ENCODE assay signal across 12 cellular contexts in the genomic region with DNA sequence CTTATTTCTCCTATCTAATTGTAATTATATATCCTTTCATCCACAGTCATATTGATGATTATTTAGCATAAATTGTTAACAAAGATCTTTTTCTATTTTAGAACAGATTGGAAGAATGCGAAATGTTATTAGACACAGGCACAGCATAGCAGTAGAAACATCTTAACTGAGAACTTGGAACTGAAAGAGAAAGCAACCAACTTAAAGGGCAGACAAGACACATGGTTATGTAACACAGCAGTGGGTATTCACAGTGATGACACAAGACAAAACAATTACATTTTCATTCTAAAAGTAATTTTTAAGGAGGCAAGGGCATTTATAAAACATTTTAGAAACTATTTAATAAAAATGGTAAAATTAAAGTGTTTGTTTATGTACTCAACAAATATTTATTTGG. TPM values are rescaled to one million over a fixed set of nuclear protein-coding genes. Genes with fewer than 3 reads are reported as not detected.
DNase-seq lines count a peak whose midpoint lies in the region; ATAC-seq and TF ChIP-seq lines count a peak whose summit lies in the region.
"Had no signal": no experiment of that assay in that cellular context is flagged by ENCODE, and none has a peak within 500 bp of the region (broad histone marks: within the 10 kb centered on the region; RNA-seq: fewer than 3 reads in every experiment).

No MANE protein-coding gene starts in this region.

- peaks cover 2% of the 10 kb centered on the region for H3K4me1 Mint-ChIP-seq in progenitor cell of endocrine pancreas (ENCODE audit: low read depth)
- H3K4me1 Mint-ChIP-seq: CD4-positive, CD25-positive, alpha-beta regulatory T cell had no signal

- no peak overlapping the region for H3K4me3 ChIP-seq in fibroblast of villous mesenchyme (ENCODE audit: low read depth, low read length)
- no peak overlapping the region for H3K4me3 ChIP-seq in osteoblast (ENCODE audit: insufficient read depth, low read length)

- no peaks in the 10 kb centered on the region for H3K27me3 Mint-ChIP-seq in progenitor cell of endocrine pancreas
- H3K27me3 Mint-ChIP-seq: CD4-positive, CD25-positive, alpha-beta regulatory T cell had no signal

- DNase-seq in fibroblast of villous mesenchyme (ENCODE audit: low read depth) (peak; percentile 20), progenitor cell of endocrine pancreas (ENCODE audit: low spot score, unreplicated experiment) (no peak), osteoblast (ENCODE audit: insufficient read length, low spot score, missing footprints) (no peak)
- no peak for DNase-seq in stimulated activated CD4-positive, alpha-beta T cell treated with anti-CD3 and anti-CD28 coated beads, Interleukin-12 subunit alpha, Interleukin-12 subunit beta, amount 100 ng/mL, for 4 hours
- DNase-seq: activated CD4-positive, alpha-beta T cell treated with anti-CD3 and anti-CD28 coated beads, Interleukin-2, amount 50 U/mL, for 1 hour; CD4-positive, CD25-positive, alpha-beta regulatory T cell; hippocampal formation had no signal

- H3K9me3 ChIP-seq in osteoblast (ENCODE audit: low read depth, low read length) = no peaks in the 10 kb centered on the region

- H2AFZ ChIP-seq in osteoblast (ENCODE audit: low read length) = no peak overlapping the region

- ATAC-seq in GM18508 (IDR thresholded peaks at IDR 0.05; ENCODE audit: insufficient read depth, unreplicated experiment) (peak; percentile 87), GM21423 (IDR thresholded peaks at IDR 0.05; ENCODE audit: unreplicated experiment) (peak; percentile 84), HG03066 (IDR thresholded peaks at IDR 0.05; ENCODE audit: low read depth, unreplicated experiment) (peak; percentile 85), SK-N-SH treated with all-trans-retinoic acid at 6 μM for 48 hours (no peak)

- no peak overlapping the region for H3K4me2 ChIP-seq in osteoblast (ENCODE audit: insufficient read depth, low read length)

- no peak overlapping the region for H3K4me3 Mint-ChIP-seq in progenitor cell of endocrine pancreas (ENCODE audit: low read depth)
- H3K4me3 Mint-ChIP-seq: activated naive CD8-positive, alpha-beta T cell; CD4-positive, CD25-positive, alpha-beta regulatory T cell had no signal

- no peaks in the 10 kb centered on the region for H3K36me3 Mint-ChIP-seq in progenitor cell of endocrine pancreas (ENCODE audit: insufficient read depth)
- H3K36me3 Mint-ChIP-seq: activated naive CD8-positive, alpha-beta T cell; CD4-positive, CD25-positive, alpha-beta regulatory T cell had no signal

- no peaks in the 10 kb centered on the region for H4K20me1 ChIP-seq in osteoblast (ENCODE audit: insufficient read depth, low read length)

- H3K27me3 ChIP-seq in osteoblast (ENCODE audit: insufficient read depth, low read length) = no peaks in the 10 kb centered on the region

- no peaks in the 10 kb centered on the region for H3K36me3 ChIP-seq in osteoblast (ENCODE audit: insufficient read depth, low read length)

- peaks cover 16% of the 10 kb centered on the region for H3K4me1 ChIP-seq in osteoblast (ENCODE audit: insufficient read depth, low read length)

- TF ChIP-seq CTCF in fibroblast of villous mesenchyme (IDR thresholded peaks at IDR 0.05; ENCODE audit: insufficient read depth, low read depth, low read length) (no peak), progenitor cell of endocrine pancreas (IDR thresholded peaks at IDR 0.05; ENCODE audit: unreplicated experiment) (no peak), osteoblast (IDR thresholded peaks at IDR 0.05; ENCODE audit: extremely low read depth, low read depth, low read length) (no peak)

- no peaks in the 10 kb centered on the region for H3K9me3 Mint-ChIP-seq in progenitor cell of endocrine pancreas (ENCODE audit: low read depth)

- H3K79me2 ChIP-seq in osteoblast (ENCODE audit: insufficient read depth, low read length) = no peaks in the 10 kb centered on the region

- no peak overlapping the region for H3K27ac ChIP-seq in osteoblast (ENCODE audit: low read depth, low read length)

- H3K27ac Mint-ChIP-seq in progenitor cell of endocrine pancreas = no peak overlapping the region
- H3K27ac Mint-ChIP-seq: activated naive CD8-positive, alpha-beta T cell; CD4-positive, CD25-positive, alpha-beta regulatory T cell had no signal

TF ChIP-seq in SK-N-SH treated with all-trans-retinoic acid at 6 μM for 48 hours, 23 proteins besides CTCF, POLR2A, EP300 and RAD21:
- TF ChIP-seq ZNF565 (CRISPR knock-in tag; conservative IDR thresholded peaks at IDR 0.05; ENCODE audit: low read depth) (no peak), BACH2 (CRISPR knock-in tag; IDR thresholded peaks at IDR 0.05; ENCODE audit: borderline replicate concordance) (no peak), ZNF70 (CRISPR knock-in tag; IDR thresholded peaks at IDR 0.05) (no peak), ISL1 (CRISPR knock-in tag; IDR thresholded peaks at IDR 0.05) (no peak), SNAI2 (CRISPR knock-in tag; IDR thresholded peaks at IDR 0.05) (no peak), TCF4 (CRISPR knock-in tag; IDR thresholded peaks at IDR 0.05; ENCODE audit: borderline replicate concordance) (no peak), OSR1 (CRISPR knock-in tag; IDR thresholded peaks at IDR 0.05) (no peak), GLIS3 (CRISPR knock-in tag; IDR thresholded peaks at IDR 0.05) (no peak), RARB (CRISPR knock-in tag; IDR thresholded peaks at IDR 0.05) (no peak), TOX (CRISPR knock-in tag; IDR thresholded peaks at IDR 0.05; ENCODE audit: borderline replicate concordance) (no peak), ZFP30 (CRISPR knock-in tag; IDR thresholded peaks at IDR 0.05) (no peak)
- TF ChIP-seq, protein P1, sequence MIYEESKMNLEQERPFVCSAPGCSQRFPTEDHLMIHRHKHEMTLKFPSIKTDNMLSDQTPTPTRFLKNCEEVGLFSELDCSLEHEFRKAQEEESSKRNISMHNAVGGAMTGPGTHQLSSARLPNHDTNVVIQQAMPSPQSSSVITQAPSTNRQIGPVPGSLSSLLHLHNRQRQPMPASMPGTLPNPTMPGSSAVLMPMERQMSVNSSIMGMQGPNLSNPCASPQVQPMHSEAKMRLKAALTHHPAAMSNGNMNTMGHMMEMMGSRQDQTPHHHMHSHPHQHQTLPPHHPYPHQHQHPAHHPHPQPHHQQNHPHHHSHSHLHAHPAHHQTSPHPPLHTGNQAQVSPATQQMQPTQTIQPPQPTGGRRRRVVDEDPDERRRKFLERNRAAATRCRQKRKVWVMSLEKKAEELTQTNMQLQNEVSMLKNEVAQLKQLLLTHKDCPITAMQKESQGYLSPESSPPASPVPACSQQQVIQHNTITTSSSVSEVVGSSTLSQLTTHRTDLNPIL (CRISPR knock-in tag; IDR thresholded peaks at IDR 0.05; ENCODE audit: low read depth) = no peak
- TF ChIP-seq, protein P2, sequence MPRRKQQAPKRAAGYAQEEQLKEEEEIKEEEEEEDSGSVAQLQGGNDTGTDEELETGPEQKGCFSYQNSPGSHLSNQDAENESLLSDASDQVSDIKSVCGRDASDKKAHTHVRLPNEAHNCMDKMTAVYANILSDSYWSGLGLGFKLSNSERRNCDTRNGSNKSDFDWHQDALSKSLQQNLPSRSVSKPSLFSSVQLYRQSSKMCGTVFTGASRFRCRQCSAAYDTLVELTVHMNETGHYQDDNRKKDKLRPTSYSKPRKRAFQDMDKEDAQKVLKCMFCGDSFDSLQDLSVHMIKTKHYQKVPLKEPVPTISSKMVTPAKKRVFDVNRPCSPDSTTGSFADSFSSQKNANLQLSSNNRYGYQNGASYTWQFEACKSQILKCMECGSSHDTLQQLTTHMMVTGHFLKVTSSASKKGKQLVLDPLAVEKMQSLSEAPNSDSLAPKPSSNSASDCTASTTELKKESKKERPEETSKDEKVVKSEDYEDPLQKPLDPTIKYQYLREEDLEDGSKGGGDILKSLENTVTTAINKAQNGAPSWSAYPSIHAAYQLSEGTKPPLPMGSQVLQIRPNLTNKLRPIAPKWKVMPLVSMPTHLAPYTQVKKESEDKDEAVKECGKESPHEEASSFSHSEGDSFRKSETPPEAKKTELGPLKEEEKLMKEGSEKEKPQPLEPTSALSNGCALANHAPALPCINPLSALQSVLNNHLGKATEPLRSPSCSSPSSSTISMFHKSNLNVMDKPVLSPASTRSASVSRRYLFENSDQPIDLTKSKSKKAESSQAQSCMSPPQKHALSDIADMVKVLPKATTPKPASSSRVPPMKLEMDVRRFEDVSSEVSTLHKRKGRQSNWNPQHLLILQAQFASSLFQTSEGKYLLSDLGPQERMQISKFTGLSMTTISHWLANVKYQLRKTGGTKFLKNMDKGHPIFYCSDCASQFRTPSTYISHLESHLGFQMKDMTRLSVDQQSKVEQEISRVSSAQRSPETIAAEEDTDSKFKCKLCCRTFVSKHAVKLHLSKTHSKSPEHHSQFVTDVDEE (CRISPR knock-in tag; IDR thresholded peaks at IDR 0.05) = no peak

RNA-seq across cellular contexts. Expression of a gene that starts 57.7 kb away (rescaled TPM):
- total RNA-seq in fibroblast of villous mesenchyme = 8.1 and 16.0 TPM in 2 replicates
- total RNA-seq in progenitor cell of endocrine pancreas = 1.9 and 2.6 TPM in 2 replicates
- 9.4 and 13.4 TPM in 2 replicates for total RNA-seq in osteoblast
